13 cellular contexts compared by ENCODE assay signal in the genomic region with DNA sequence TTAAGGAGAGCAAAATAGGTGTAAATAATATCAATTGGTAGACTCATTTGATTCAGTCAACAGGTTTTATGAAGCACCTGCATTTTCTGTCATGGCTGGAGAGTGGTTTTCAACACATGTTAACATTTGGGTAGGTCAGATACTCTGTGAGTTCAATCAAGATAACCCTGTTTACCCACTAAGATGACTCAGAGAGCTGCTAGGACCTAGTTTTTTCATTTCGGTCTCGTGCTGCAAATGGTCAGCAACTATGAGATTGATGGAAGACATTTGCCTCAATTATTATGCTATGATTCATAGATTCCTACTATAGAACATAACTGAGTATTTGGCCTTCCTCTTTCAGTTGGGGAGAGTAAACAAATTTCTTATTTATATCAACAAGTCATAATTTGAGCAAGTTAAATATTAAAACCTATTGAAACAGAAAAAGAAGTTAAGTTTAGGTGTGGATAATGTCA.
DNase-seq lines count a peak whose midpoint lies in the region; ATAC-seq and TF ChIP-seq lines count a peak whose summit lies in the region.
"Had no signal": no experiment of that assay in that cellular context is flagged by ENCODE, and none has a peak within 500 bp of the region (broad histone marks: within the 10 kb centered on the region; RNA-seq: fewer than 3 reads in every experiment).

No MANE protein-coding gene starts in this region.

- no peaks in the 10 kb centered on the region for H3K79me2 ChIP-seq in mammary epithelial cell (ENCODE audit: insufficient read depth, low read length)

- dilution Hi-C loops in mammary epithelial cell (cut with HindIII; ENCODE audit: low sequenced_read_pairs) = no loop called here

- peaks cover 24% of the 10 kb centered on the region for H3K4me1 ChIP-seq in mammary epithelial cell (ENCODE audit: insufficient read depth, low read length)
- H3K4me1 ChIP-seq in lung (ENCODE audit: control insufficient read depth in 2 of 2, insufficient read depth in 2 of 2, low read length in 2 of 2) = peaks cover 0 to 11% of the 10 kb centered on the region in 2 donors

- H3K4me2 ChIP-seq in mammary epithelial cell (ENCODE audit: insufficient read depth, low read depth, low read length) = no peak overlapping the region

- H3K9me3 Mint-ChIP-seq in immature natural killer cell = no peaks in the 10 kb centered on the region

- H3K4me3 ChIP-seq in mammary epithelial cell (replicated peaks in 1 of 3; ENCODE audit: insufficient read depth in 1 of 3, low read depth in 2 of 3, low read length in 3 of 3) (no peak overlapping the region), lung (no peak overlapping the region)

- ATAC-seq in lung (ENCODE audit: insufficient read depth, low FRiP score) (peak; percentile 49), HG02610 (IDR thresholded peaks at IDR 0.05; ENCODE audit: unreplicated experiment) (no peak), GM18520 (IDR thresholded peaks at IDR 0.05; ENCODE audit: unreplicated experiment) (no peak)
- ATAC-seq: activated CD8-positive, alpha-beta memory T cell treated with anti-CD3 and anti-CD28 coated beads, Interleukin-2, amount 10 ng/mL, durations not matched to agents 7 days and 5 days had no signal

- H3K36me3 Mint-ChIP-seq in immature natural killer cell = no peaks in the 10 kb centered on the region

- H4K20me1 ChIP-seq in mammary epithelial cell (ENCODE audit: insufficient read depth, low read length) = no peaks in the 10 kb centered on the region

- H3K36me3 ChIP-seq in mammary epithelial cell (ENCODE audit: insufficient read depth, low read length) = no peaks in the 10 kb centered on the region
- H3K36me3 ChIP-seq in lung (ENCODE audit: control insufficient read depth in 2 of 2, insufficient read depth in 2 of 2, low read length in 2 of 2) = no peaks in the 10 kb centered on the region

- 73% methylated on average over 2 of the region's 2 CpGs for WGBS in mammary epithelial cell (ENCODE audit: low coverage, missing lambda C conversion rate)
- 43 to 76% methylated on average over 2 of the region's 2 CpGs for WGBS in lung, 2 donors

- in situ Hi-C loops in mammary epithelial cell (cut with MboI; ENCODE audit: low sequenced_read_pairs in 2 of 2) = no loop called here

- H3K27ac Mint-ChIP-seq in immature natural killer cell = peak overlapping the region in 1 of 6 donors; percentile 17
- H3K27ac Mint-ChIP-seq: activated CD8-positive, alpha-beta memory T cell treated with anti-CD3 and anti-CD28 coated beads, Interleukin-2, amount 10 ng/mL, durations not matched to agents 7 days and 5 days; B cell had no signal

- no peak overlapping the region for H2AFZ ChIP-seq in mammary epithelial cell (ENCODE audit: low read depth, low read length)

- CTCF ChIA-PET in mammary epithelial cell (lab: Charles Lee; ENCODE audit: low non-redundant PET) = no interaction called here

- H3K9me3 ChIP-seq in mammary epithelial cell (replicated peaks; ENCODE audit: insufficient read depth, low read length) (no peaks in the 10 kb centered on the region), lung (ENCODE audit: control insufficient read depth in 2 of 2, insufficient read depth in 1 of 2, low read length in 1 of 2) (no peaks in the 10 kb centered on the region)

- no TSS peak for BruUV-seq in mammary epithelial cell (replicated peaks; lab: Mats Ljungman, UMichigan)

- H3K27me3 ChIP-seq in mammary epithelial cell (ENCODE audit: insufficient read depth, low read length) (no peaks in the 10 kb centered on the region), lung (ENCODE audit: control insufficient read depth, insufficient read depth) (no peaks in the 10 kb centered on the region)

- DNase-seq in A172 (ENCODE audit: low spot score) (peak; percentile 86), LHCN-M2 (ENCODE audit: low read depth) (peak; percentile 94), mammary epithelial cell (peak; percentile 36), lung (ENCODE audit: low spot score) (no peak), NCI-H1694 (lab: John Stamatoyannopoulos, UW) (no peak), immature natural killer cell (no peak)
- DNase-seq: activated CD8-positive, alpha-beta memory T cell treated with anti-CD3 and anti-CD28 coated beads, Interleukin-2, amount 10 ng/mL, durations not matched to agents 7 days and 5 days; central memory CD4-positive, alpha-beta T cell; NCI-H187; SIG-M5 had no signal

- TF ChIP-seq CTCF in mammary epithelial cell (conservative IDR thresholded peaks at IDR 0.05 in 1 of 2, IDR thresholded peaks at IDR 0.05 in 1 of 2; ENCODE audit: extremely low read depth in 1 of 2, insufficient read depth in 1 of 2, low read depth in 1 of 2, low read length in 2 of 2) (no peak), lung (IDR thresholded peaks at IDR 0.05; ENCODE audit: control extremely low read depth, extremely low read depth) (no peak)

- no peak overlapping the region for H3K4me3 Mint-ChIP-seq in immature natural killer cell
- H3K4me3 Mint-ChIP-seq: activated CD8-positive, alpha-beta memory T cell treated with anti-CD3 and anti-CD28 coated beads, Interleukin-2, amount 10 ng/mL, durations not matched to agents 7 days and 5 days; B cell had no signal

- no peaks in the 10 kb centered on the region for H3K27me3 Mint-ChIP-seq in immature natural killer cell (ENCODE audit: low read depth in 3 of 3)
- H3K27me3 Mint-ChIP-seq: activated CD8-positive, alpha-beta memory T cell treated with anti-CD3 and anti-CD28 coated beads, Interleukin-2, amount 10 ng/mL, durations not matched to agents 7 days and 5 days; B cell had no signal

- H3K27ac ChIP-seq in mammary epithelial cell (ENCODE audit: insufficient read depth, low read depth, low read length) (no peak overlapping the region), lung (ENCODE audit: low read depth in 1 of 2, low read length in 1 of 2) (no peak overlapping the region)

- peaks cover 18 to 25% of the 10 kb centered on the region in 2 donors for H3K4me1 Mint-ChIP-seq in immature natural killer cell

- no peak overlapping the region for H3K9ac ChIP-seq in mammary epithelial cell (ENCODE audit: insufficient read depth, low read length)

- intact Hi-C loops in mammary epithelial cell (cut with micrococcal nuclease) = no loop called here

Comparison
In these comparisons a context has a peak if more than half of its experiments do, and no peak if none do; other contexts are left out.
1. DNase-seq: peak in A172 (single experiment), LHCN-M2 (single experiment) and mammary epithelial cell (single experiment); none in lung (single experiment), NCI-H1694 (single experiment) and immature natural killer cell (0 of 3).